29 cellular contexts compared by ENCODE assay signal in the genomic region with DNA sequence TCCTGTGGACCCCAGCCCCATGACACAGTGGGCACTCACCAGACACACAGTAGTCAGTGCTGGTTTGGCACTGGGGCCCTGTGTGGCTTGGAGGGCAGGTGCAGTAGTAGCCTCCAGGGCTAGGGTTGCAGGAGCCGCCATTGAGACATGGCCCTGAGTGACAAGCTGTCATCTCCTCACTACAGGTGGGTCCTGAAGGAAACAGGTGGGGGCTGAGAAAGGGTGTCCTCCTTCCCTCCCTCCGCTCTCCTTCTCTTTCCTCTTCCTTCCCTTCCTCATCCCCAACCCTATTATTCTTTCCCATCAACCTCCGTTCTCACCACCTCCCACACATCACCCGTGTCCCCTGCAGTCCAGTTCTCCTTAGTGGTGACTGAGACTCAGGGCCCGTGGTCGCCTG.
"Had no signal": no experiment of that assay in that cellular context is flagged by ENCODE, and none has a peak within 500 bp of the region (broad histone marks: within the 10 kb centered on the region; RNA-seq: fewer than 3 reads in every experiment).

No MANE protein-coding gene starts in this region.

- H3K9me3 ChIP-seq: adrenal gland, body of pancreas, esophagus squamous epithelium had no signal

- ATAC-seq: activated CD4-positive, alpha-beta T cell treated with anti-CD3 and anti-CD28 coated beads for 36 hours; activated CD8-positive, alpha-beta memory T cell treated with anti-CD3 and anti-CD28 coated beads, Interleukin-2, amount 10 ng/mL, durations not matched to agents 7 days and 5 days; activated CD8-positive, alpha-beta T cell treated with anti-CD3 and anti-CD28 coated beads, Interleukin-2, amount 10 ng/mL, durations not matched to agents 7 days and 5 days; activated naive CD8-positive, alpha-beta T cell treated with anti-CD3 and anti-CD28 coated beads, Interleukin-2, amount 50 U/mL, for 24 hours; body of pancreas; effector memory CD8-positive, alpha-beta T cell had no signal

- H3K27ac ChIP-seq: adrenal gland, body of pancreas, epithelial cell of prostate, esophagus squamous epithelium had no signal

- H3K4me1 ChIP-seq: adrenal gland, body of pancreas, esophagus squamous epithelium had no signal

- H3K36me3 ChIP-seq: adrenal gland, esophagus squamous epithelium had no signal

- DNase-seq: activated CD4-positive, alpha-beta memory T cell treated with anti-CD3 and anti-CD28 coated beads for 36 hours; activated CD4-positive, alpha-beta T cell treated with anti-CD3 and anti-CD28 coated beads for 36 hours; activated CD4-positive, alpha-beta T cell treated with anti-CD3 and anti-CD28 coated beads, Interleukin-2, amount 10 ng/mL, durations not matched to agents 24 days and 14 days; activated CD4-positive, CD25-positive, alpha-beta regulatory T cell; activated CD4-positive, CD25-positive, alpha-beta regulatory T cell treated with anti-CD3 and anti-CD28 coated beads, Interleukin-2, amount 50 U/mL, for 72 hours; activated CD8-positive, alpha-beta memory T cell treated with anti-CD3 and anti-CD28 coated beads, Interleukin-2, amount 10 ng/mL, durations not matched to agents 7 days and 5 days; activated CD8-positive, alpha-beta memory T cell treated with anti-CD3 and anti-CD28 coated beads, Interleukin-2, amount 50 U/mL, for 4 hours; activated CD8-positive, alpha-beta T cell treated with anti-CD3 and anti-CD28 coated beads, Interleukin-2, amount 10 ng/mL, durations not matched to agents 7 days and 5 days; activated effector memory CD4-positive, alpha-beta T cell treated with anti-CD3 and anti-CD28 coated beads, Interleukin-2, amount 50 U/mL, for 16 hours; activated naive CD4-positive, alpha-beta T cell treated with anti-CD3 and anti-CD28 coated beads for 36 hours; activated naive CD8-positive, alpha-beta T cell treated with anti-CD3 and anti-CD28 coated beads for 36 hours; activated naive CD8-positive, alpha-beta T cell treated with anti-CD3 and anti-CD28 coated beads, Interleukin-2, amount 50 U/mL, for 24 hours; activated T-cell treated with anti-CD3 and anti-CD28 coated beads, Interleukin-2, amount 50 U/mL, for 1 hour; activated T-cell treated with anti-CD3 and anti-CD28 coated beads, Interleukin-2, amount 50 U/mL, for 48 hours; amygdala; aorta; body of pancreas; caudate nucleus; cortex of kidney; dermis blood vessel endothelial cell; effector CD4-positive, alpha-beta T cell; effector memory CD8-positive, alpha-beta T cell; esophagus squamous epithelium; T-helper 2 cell had no signal

- FAIRE-seq: colon, endothelial cell of umbilical vein, frontal cortex had no signal

- H3K27me3 ChIP-seq: adrenal gland, body of pancreas, esophagus squamous epithelium had no signal

- H3K4me3 ChIP-seq: adrenal gland, body of pancreas, esophagus squamous epithelium had no signal
